ENCODE assay signal across 8 cellular contexts in genomic region chr3:172142074-172143059, GRCh38.
DNase-seq lines count a peak whose midpoint lies in the region; ATAC-seq and TF ChIP-seq lines count a peak whose summit lies in the region.

No MANE protein-coding gene starts in this region.

- peaks cover 91% of the 10 kb centered on the region for H3K79me2 ChIP-seq in osteoblast (ENCODE audit: insufficient read depth, low read length)

- in situ Hi-C loops in G401 (cut with HindIII; ENCODE audit: low sequenced_read_pairs): no loop called here

- DNase-seq in EH (ENCODE audit: low read depth) (peak; percentile 89), colonic mucosa (no peak), osteoblast (ENCODE audit: insufficient read length, low spot score, missing footprints) (no peak), G401 (ENCODE audit: low spot score) (no peak), NCI-H510A treated with DMSO at 0.1 percent for 48 hours (lab: John Stamatoyannopoulos, UW) (no peak)
- DNase-seq in stimulated activated CD8-positive, alpha-beta memory T cell treated with anti-CD3 and anti-CD28 coated beads, Interleukin-4, amount 100 ng/mL, for 48 hours: no peak

- H3K4me1 ChIP-seq in colonic mucosa: peaks cover 14% of the 10 kb centered on the region
- peaks cover 57% of the 10 kb centered on the region for H3K4me1 ChIP-seq in osteoblast (ENCODE audit: insufficient read depth, low read length)

- no peak overlapping the region for H3K9ac ChIP-seq in colonic mucosa (ENCODE audit: low read depth in 2 of 2, low read length in 2 of 2)

- H3K27me3 ChIP-seq in colonic mucosa (no peaks in the 10 kb centered on the region), osteoblast (ENCODE audit: insufficient read depth, low read length) (no peaks in the 10 kb centered on the region)

- H4K20me1 ChIP-seq in osteoblast (ENCODE audit: insufficient read depth, low read length): peaks cover 14% of the 10 kb centered on the region

- H3K9me3 ChIP-seq in colonic mucosa (no peaks in the 10 kb centered on the region), osteoblast (ENCODE audit: low read depth, low read length) (no peaks in the 10 kb centered on the region)

- peak; percentile 82 for ATAC-seq in GM21447 (IDR thresholded peaks at IDR 0.05; ENCODE audit: unreplicated experiment)
- peak; percentile 80 for ATAC-seq in HG03565 (IDR thresholded peaks at IDR 0.05; ENCODE audit: unreplicated experiment)

- intact Hi-C loops in colonic mucosa (cut with DNase I): no loop called here

- H3K36me3 ChIP-seq in colonic mucosa: no peaks in the 10 kb centered on the region
- H3K36me3 ChIP-seq in osteoblast (ENCODE audit: insufficient read depth, low read length): peaks cover 15% of the 10 kb centered on the region

- no peak overlapping the region for H2AFZ ChIP-seq in osteoblast (ENCODE audit: low read length)

- H3K4me2 ChIP-seq in osteoblast (ENCODE audit: insufficient read depth, low read length): peak overlapping the region; percentile 62

- H3K27ac ChIP-seq in colonic mucosa (peak overlapping the region; percentile 62), osteoblast (ENCODE audit: low read depth, low read length) (peak overlapping the region; percentile 92)

- TF ChIP-seq CTCF in colonic mucosa (IDR thresholded peaks at IDR 0.05) (no peak), osteoblast (IDR thresholded peaks at IDR 0.05; ENCODE audit: extremely low read depth, low read depth, low read length) (no peak)

- no peak overlapping the region for H3K4me3 ChIP-seq in colonic mucosa
- no peak overlapping the region for H3K4me3 ChIP-seq in osteoblast (ENCODE audit: insufficient read depth, low read length)
